In genomic region chr10:97571622-97572021, GRCh38 we compare ENCODE assay signal across 1 cellular context.
TF ChIP-seq lines count a peak whose summit lies in the region.

No MANE protein-coding gene starts in this region.

TF ChIP-seq in SK-N-SH, 30 proteins besides CTCF, POLR2A, EP300 and RAD21:
- TF ChIP-seq TAF1 (IDR thresholded peaks at IDR 0.05; ENCODE audit: borderline replicate concordance, low read depth, low read length), result no peak
- no peak for TF ChIP-seq USF1 (IDR thresholded peaks at IDR 0.05; ENCODE audit: borderline replicate concordance, low read depth)
- no peak for TF ChIP-seq RFX5 (IDR thresholded peaks at IDR 0.05; ENCODE audit: low read length)
- no peak for TF ChIP-seq NRF1 (IDR thresholded peaks at IDR 0.05; ENCODE audit: low read depth, low read length)
